Comparison of ENCODE assay signal across 8 cellular contexts in genomic region chr12:64780531-64781373, GRCh38. TPM values are rescaled to one million over a fixed set of nuclear protein-coding genes. Genes with fewer than 3 reads are reported as not detected.
DNase-seq lines count a peak whose midpoint lies in the region; ATAC-seq and TF ChIP-seq lines count a peak whose summit lies in the region.

No MANE protein-coding gene starts in this region.

- H3K36me3 Mint-ChIP-seq in activated CD4-positive, alpha-beta memory T cell treated with anti-CD3 and anti-CD28 coated beads, Interleukin-2, amount 10 ng/mL, durations not matched to agents 7 days and 5 days (ENCODE audit: low read depth) = peaks cover 4% of the 10 kb centered on the region
- peaks cover 3% of the 10 kb centered on the region for H3K36me3 Mint-ChIP-seq in nephron progenitor cell (ENCODE audit: low read depth)

- CTCF ChIA-PET in activated CD4-positive, alpha-beta memory T cell treated with anti-CD3 and anti-CD28 coated beads, Interleukin-2, amount 10 ng/mL, durations not matched to agents 7 days and 5 days (lab: Charles Lee) = interaction anchor here (0.5 to 2.0 kb wide), 4 partner anchors 12 to 522 kb away, joined by 4 to 12 read pairs (median 4); no protein-coding TSS in a partner anchor

- H3K27ac Mint-ChIP-seq in activated CD4-positive, alpha-beta memory T cell treated with anti-CD3 and anti-CD28 coated beads, Interleukin-2, amount 10 ng/mL, durations not matched to agents 7 days and 5 days = no peak overlapping the region
- no peak overlapping the region for H3K27ac Mint-ChIP-seq in nephron progenitor cell

- peak overlapping the region; percentile 45 for H3K4me3 ChIP-seq in fibroblast of the aortic adventitia (ENCODE audit: low read depth, low read length)

- peaks cover 76% of the 10 kb centered on the region for H3K27me3 Mint-ChIP-seq in activated CD4-positive, alpha-beta memory T cell treated with anti-CD3 and anti-CD28 coated beads, Interleukin-2, amount 10 ng/mL, durations not matched to agents 7 days and 5 days
- H3K27me3 Mint-ChIP-seq in nephron progenitor cell (ENCODE audit: low read depth, poor library complexity) = peaks cover 98% of the 10 kb centered on the region

- peak; percentile 65 for DNase-seq in activated effector memory CD4-positive, alpha-beta T cell treated with anti-CD3 and anti-CD28 coated beads, Interleukin-2, amount 50 U/mL, for 16 hours
- no peak for DNase-seq in activated effector memory CD4-positive, alpha-beta T cell treated with Interleukin-2 at 50 U/mL for 16 hours
- DNase-seq in LoVo (ENCODE audit: low spot score) (peak; percentile 81), fibroblast of the aortic adventitia (ENCODE audit: low read depth) (no peak), nephron progenitor cell (peak; percentile 70), NAMALWA (ENCODE audit: low spot score) (no peak)
- DNase-seq in activated CD4-positive, alpha-beta memory T cell treated with anti-CD3 and anti-CD28 coated beads, Interleukin-2, amount 10 ng/mL, durations not matched to agents 7 days and 5 days = no peak

- ATAC-seq in HG02870 (IDR thresholded peaks at IDR 0.05; ENCODE audit: unreplicated experiment) = no peak

- H3K4me1 Mint-ChIP-seq in activated CD4-positive, alpha-beta memory T cell treated with anti-CD3 and anti-CD28 coated beads, Interleukin-2, amount 10 ng/mL, durations not matched to agents 7 days and 5 days = peaks cover 17% of the 10 kb centered on the region
- H3K4me1 Mint-ChIP-seq in nephron progenitor cell = peaks cover 14% of the 10 kb centered on the region

- POLR2A ChIA-PET in activated CD4-positive, alpha-beta memory T cell treated with anti-CD3 and anti-CD28 coated beads, Interleukin-2, amount 10 ng/mL, durations not matched to agents 7 days and 5 days (lab: Charles Lee) = interaction anchor here (0.8 to 1.2 kb wide), 3 partner anchors 12 to 109 kb away, joined by 3 read pairs; no protein-coding TSS in a partner anchor

- peaks cover 4% of the 10 kb centered on the region for H3K9me3 Mint-ChIP-seq in activated CD4-positive, alpha-beta memory T cell treated with anti-CD3 and anti-CD28 coated beads, Interleukin-2, amount 10 ng/mL, durations not matched to agents 7 days and 5 days
- peaks cover 23% of the 10 kb centered on the region for H3K9me3 Mint-ChIP-seq in nephron progenitor cell

- peak overlapping the region; percentile 65 for H3K4me3 Mint-ChIP-seq in activated CD4-positive, alpha-beta memory T cell treated with anti-CD3 and anti-CD28 coated beads, Interleukin-2, amount 10 ng/mL, durations not matched to agents 7 days and 5 days
- peak overlapping the region; percentile 80 for H3K4me3 Mint-ChIP-seq in nephron progenitor cell

- TF ChIP-seq CTCF in fibroblast of the aortic adventitia (IDR thresholded peaks at IDR 0.05; ENCODE audit: insufficient read depth, low read length) (no peak), nephron progenitor cell (IDR thresholded peaks at IDR 0.05) (no peak)

RNA-seq across cellular contexts. Expression of gene GNS, which starts 21.5 kb away (rescaled TPM):
- total RNA-seq in activated CD4-positive, alpha-beta memory T cell treated with anti-CD3 and anti-CD28 coated beads, Interleukin-2, amount 10 ng/mL, durations not matched to agents 7 days and 5 days = 10 to 100 TPM; 39.0 to 40.1 TPM
- total RNA-seq in fibroblast of the aortic adventitia (ENCODE audit: low replicate concordance) = 162 and 166 TPM in 2 replicates

RNA-seq across cellular contexts. Expression of gene TBC1D30, which starts 43.7 kb away (rescaled TPM):
- under 1 TPM in 1 of 2 experiments, not detected in 1; 0.13 TPM for total RNA-seq in activated CD4-positive, alpha-beta memory T cell treated with anti-CD3 and anti-CD28 coated beads, Interleukin-2, amount 10 ng/mL, durations not matched to agents 7 days and 5 days
- total RNA-seq in fibroblast of the aortic adventitia (ENCODE audit: low replicate concordance) = 0.18 and 0.98 TPM in 2 replicates

Comparison
In these comparisons a context has a peak if more than half of its experiments do, and no peak if none do; other contexts are left out.
1. DNase-seq: peak in activated effector memory CD4-positive, alpha-beta T cell treated with anti-CD3 and anti-CD28 coated beads, Interleukin-2, amount 50 U/mL, for 16 hours (single experiment), LoVo (single experiment) and nephron progenitor cell (single experiment); none in activated effector memory CD4-positive, alpha-beta T cell treated with Interleukin-2 at 50 U/mL for 16 hours (single experiment), activated CD4-positive, alpha-beta memory T cell treated with anti-CD3 and anti-CD28 coated beads, Interleukin-2, amount 10 ng/mL, durations not matched to agents 7 days and 5 days (single experiment), fibroblast of the aortic adventitia (single experiment) and NAMALWA (single experiment).